9 cellular contexts compared by ENCODE assay signal in genomic region chr1:46687095-46687659, GRCh38. TPM values are rescaled to one million over a fixed set of nuclear protein-coding genes. Genes with fewer than 3 reads are reported as not detected.
DNase-seq lines count a peak whose midpoint lies in the region; ATAC-seq and TF ChIP-seq lines count a peak whose summit lies in the region.
"Had no signal": no experiment of that assay in that cellular context is flagged by ENCODE, and none has a peak within 500 bp of the region (broad histone marks: within the 10 kb centered on the region; RNA-seq: fewer than 3 reads in every experiment).

No MANE protein-coding gene starts in this region.

- H3K27me3 ChIP-seq in fibroblast of lung (ENCODE audit: control insufficient read depth, insufficient read depth, low read length) (no peaks in the 10 kb centered on the region), rectal smooth muscle tissue (ENCODE audit: control insufficient read depth, insufficient read depth, low read length) (no peaks in the 10 kb centered on the region)

- H4K20me1 ChIP-seq in fibroblast of lung (ENCODE audit: control insufficient read depth, extremely low read depth, insufficient read depth, low read length), result no peaks in the 10 kb centered on the region

- H3K4me1 ChIP-seq in fibroblast of lung (ENCODE audit: control insufficient read depth, extremely low read depth, insufficient read depth, low read length) (peaks cover under 1% of the 10 kb centered on the region), rectal smooth muscle tissue (ENCODE audit: control insufficient read depth, insufficient read depth, low read length) (peaks cover 3% of the 10 kb centered on the region)

- no peak overlapping the region for H3K4me3 ChIP-seq in fibroblast of lung (replicated peaks in 1 of 4; ENCODE audit: control extremely low read depth in 1 of 4, insufficient read depth in 1 of 4, low read depth in 3 of 4, low read length in 4 of 4)
- no peak overlapping the region for H3K4me3 ChIP-seq in rectal smooth muscle tissue (ENCODE audit: low read length)

- DNase-seq in GM04503 (ENCODE audit: low read depth) (peak; percentile 34), NCI-H446 treated with DMSO at 0.1 percent for 48 hours (lab: John Stamatoyannopoulos, UW) (peak; percentile 87), fibroblast of lung (ENCODE audit: low read depth in 2 of 2) (peak; percentile 71 to 82), NCI-H1417 (lab: John Stamatoyannopoulos, UW) (no peak)
- no peak for DNase-seq in activated T-cell treated with anti-CD3 and anti-CD28 coated beads, Interleukin-2, amount 50 U/mL, for 1 hour

- H3K9me3 ChIP-seq in fibroblast of lung (ENCODE audit: control insufficient read depth, insufficient read depth, low read depth, low read length), result no peaks in the 10 kb centered on the region

- H3K9ac ChIP-seq in fibroblast of lung (ENCODE audit: insufficient read depth, low read length) (no peak overlapping the region), rectal smooth muscle tissue (ENCODE audit: low read length) (no peak overlapping the region)

- H3K27ac ChIP-seq in fibroblast of lung (ENCODE audit: insufficient read depth, low read length), result no peak overlapping the region
- peak overlapping the region; percentile 11 for H3K27ac ChIP-seq in rectal smooth muscle tissue (ENCODE audit: low read depth, low read length)
- H3K27ac ChIP-seq: epithelial cell of prostate had no signal

- ATAC-seq in GM18511 (IDR thresholded peaks at IDR 0.05; ENCODE audit: unreplicated experiment), result no peak
- no peak for ATAC-seq in GM21390 (IDR thresholded peaks at IDR 0.05; ENCODE audit: unreplicated experiment)

- no peaks in the 10 kb centered on the region for H3K79me2 ChIP-seq in fibroblast of lung (ENCODE audit: control insufficient read depth, insufficient read depth, low read length)

- peaks cover 8% of the 10 kb centered on the region for H3K36me3 ChIP-seq in fibroblast of lung (ENCODE audit: control insufficient read depth, insufficient read depth, low read length)
- peaks cover 23% of the 10 kb centered on the region for H3K36me3 ChIP-seq in rectal smooth muscle tissue (ENCODE audit: control insufficient read depth, insufficient read depth, low read length)

- peak overlapping the region; percentile 37 for H3K4me2 ChIP-seq in fibroblast of lung (ENCODE audit: extremely low read depth, insufficient read depth, low read length)

- no peak for TF ChIP-seq CTCF in fibroblast of lung (conservative IDR thresholded peaks at IDR 0.05 in 1 of 2, IDR thresholded peaks at IDR 0.05 in 1 of 2; ENCODE audit: low read depth in 1 of 2, low read length in 2 of 2)

- no peak overlapping the region for H2AFZ ChIP-seq in fibroblast of lung (ENCODE audit: low read length)

RNA-seq across cellular contexts. Expression of gene TEX38, which starts 15.5 kb away (rescaled TPM):
- total RNA-seq in fibroblast of lung, result not detected in 2 replicates
- polyA plus RNA-seq in fibroblast of lung, result not detected in 2 replicates
- polyA plus RNA-seq in fibroblast of lung (2012), result not detected in 2 replicates
- not detected in 2 replicates for polyA minus RNA-seq in fibroblast of lung (ENCODE audit: low replicate concordance)

RNA-seq across cellular contexts. Expression of gene ATPAF1, which starts 19.0 kb away (rescaled TPM):
- 58.3 and 65.6 TPM in 2 replicates for total RNA-seq in fibroblast of lung
- polyA plus RNA-seq in fibroblast of lung, result 72.1 and 81.4 TPM in 2 replicates
- polyA plus RNA-seq in fibroblast of lung (2012), result 42.3 and 49.5 TPM in 2 replicates
- 15.3 and 17.7 TPM in 2 replicates for polyA minus RNA-seq in fibroblast of lung (ENCODE audit: low replicate concordance)

RNA-seq across cellular contexts. Expression of gene EFCAB14, which starts 31.7 kb away (rescaled TPM):
- total RNA-seq in fibroblast of lung, result 35.3 and 35.7 TPM in 2 replicates
- polyA plus RNA-seq in fibroblast of lung, result 54.3 and 65.0 TPM in 2 replicates
- polyA plus RNA-seq in fibroblast of lung (2012), result 27.7 and 36.8 TPM in 2 replicates
- 18.1 and 23.0 TPM in 2 replicates for polyA minus RNA-seq in fibroblast of lung (ENCODE audit: low replicate concordance)

Comparison
In these comparisons a context has a peak if more than half of its experiments do, and no peak if none do; other contexts are left out.
1. DNase-seq: peak in GM04503 (single experiment), NCI-H446 treated with DMSO at 0.1 percent for 48 hours (single experiment) and fibroblast of lung (2 of 2); none in NCI-H1417 (0 of 3) and activated T-cell treated with anti-CD3 and anti-CD28 coated beads, Interleukin-2, amount 50 U/mL, for 1 hour (single experiment).